18 cellular contexts compared by ENCODE assay signal in genomic region chr3:156761713-156762575, GRCh38.
DNase-seq lines count a peak whose midpoint lies in the region; FAIRE-seq and TF ChIP-seq lines count a peak whose summit lies in the region.
"Had no signal": no experiment of that assay in that cellular context is flagged by ENCODE, and none has a peak within 500 bp of the region (broad histone marks: within the 10 kb centered on the region; RNA-seq: fewer than 3 reads in every experiment).

No MANE protein-coding gene starts in this region.

- no peak overlapping the region for H3K4me3 ChIP-seq in AG09309 (ENCODE audit: control insufficient read depth, low read depth, low read length)
- no peak overlapping the region for H3K4me3 ChIP-seq in OCI-LY1 (ENCODE audit: low read depth, low read length, poor library complexity, severe bottlenecking)
- peak overlapping the region in 1 of 2 donors; percentile 8 for H3K4me3 ChIP-seq in cardiac fibroblast (replicated peaks in 1 of 2; ENCODE audit: low read depth in 2 of 2, low read length in 2 of 2)
- H3K4me3 ChIP-seq in muscle layer of duodenum (ENCODE audit: low read depth in 1 of 2, low read length in 2 of 2), result no peak overlapping the region
- H3K4me3 ChIP-seq: adrenal gland, spleen had no signal

- no peaks in the 10 kb centered on the region; the same call in 1 of the 2 replicates for H3F3A ChIP-seq in OCI-LY1 (ENCODE audit: insufficient read depth, low read length)

- no peaks in the 10 kb centered on the region for H4K20me1 ChIP-seq in OCI-LY1 (ENCODE audit: insufficient read depth, low read length)

- no peak overlapping the region for H3K4me2 ChIP-seq in OCI-LY1 (ENCODE audit: low read length)

- H3K9ac ChIP-seq in OCI-LY1 (ENCODE audit: low read length), result no peak overlapping the region

- H3K79me2 ChIP-seq in OCI-LY1 (ENCODE audit: insufficient read depth, low read length), result no peaks in the 10 kb centered on the region

- H3K36me3 ChIP-seq in OCI-LY1 (ENCODE audit: insufficient read depth, low read length) (no peaks in the 10 kb centered on the region), muscle layer of duodenum (ENCODE audit: control insufficient read depth in 1 of 2, insufficient read depth in 2 of 2, low read length in 2 of 2) (no peaks in the 10 kb centered on the region)
- H3K36me3 ChIP-seq: adrenal gland, spleen had no signal

- no peaks in the 10 kb centered on the region; the same call in 1 of the 2 replicates for H3K9me3 ChIP-seq in OCI-LY1 (ENCODE audit: low read length)
- H3K9me3 ChIP-seq in muscle layer of duodenum (ENCODE audit: control insufficient read depth in 1 of 2, low read length in 2 of 2), result peaks cover 0 to under 1% of the 10 kb centered on the region in 2 donors
- H3K9me3 ChIP-seq: adrenal gland, spleen had no signal

- H3K27ac ChIP-seq in OCI-LY1 (ENCODE audit: low read depth, low read length, poor library complexity, severe bottlenecking), result no peak overlapping the region
- peak overlapping the region; percentile 18 for H3K27ac ChIP-seq in muscle layer of duodenum (ENCODE audit: low read length)
- H3K27ac ChIP-seq: adrenal gland, spleen, VCaP had no signal

- no peaks in the 10 kb centered on the region for H3K27me3 ChIP-seq in OCI-LY1 (ENCODE audit: insufficient read depth, low read length)
- H3K27me3 ChIP-seq in muscle layer of duodenum (ENCODE audit: low read depth, low read length), result no peaks in the 10 kb centered on the region
- H3K27me3 ChIP-seq: adrenal gland, spleen had no signal

- H3K4me1 ChIP-seq in OCI-LY1 (ENCODE audit: insufficient read depth, low read length, severe bottlenecking), result peaks cover 25% of the 10 kb centered on the region
- H3K4me1 ChIP-seq in muscle layer of duodenum (ENCODE audit: control insufficient read depth in 1 of 2, insufficient read depth in 2 of 2, low read length in 2 of 2), result peaks cover 4 to 10% of the 10 kb centered on the region in 2 donors
- H3K4me1 ChIP-seq: adrenal gland, spleen had no signal

- no peak overlapping the region for H2AFZ ChIP-seq in OCI-LY1 (ENCODE audit: low read length)

- no peak for DNase-seq in AG09309 (ENCODE audit: low read depth)
- DNase-seq in cardiac fibroblast (ENCODE audit: low read depth in 2 of 2), result peak; percentile 15 to 36
- DNase-seq in frontal cortex (ENCODE audit: low spot score in 2 of 2), result no peak
- DNase-seq in activated CD8-positive, alpha-beta memory T cell treated with anti-CD3 and anti-CD28 coated beads, Interleukin-2, amount 50 U/mL, for 48 hours, result no peak
- DNase-seq in NCI-H2227 treated with DMSO at 0.1 percent for 48 hours (lab: John Stamatoyannopoulos, UW), result no peak
- no peak for DNase-seq in 8988T
- DNase-seq: activated CD4-positive, alpha-beta memory T cell treated with anti-CD3 and anti-CD28 coated beads for 36 hours; adrenal gland; GF-D8; head of caudate nucleus; kidney; midbrain; spleen; stimulated activated naive CD8-positive, alpha-beta T cell treated with anti-CD3 and anti-CD28 coated beads, Interleukin-15, Interleukin-2, amounts not matched to agents 100 U/mL and 50 U/mL, for 24 hours had no signal

- FAIRE-seq in frontal cortex (lab: Jason Lieb, UNC), result no peak
- FAIRE-seq: kidney, urothelium cell line had no signal

- no peaks in the 10 kb centered on the region for H3K9me2 ChIP-seq in OCI-LY1 (ENCODE audit: low read depth, low read length)

- TF ChIP-seq CTCF in AG09309 (IDR thresholded peaks at IDR 0.05; ENCODE audit: control insufficient read depth, insufficient read depth, low read depth, low read length, missing control alignments), result peak; percentile 37
- peak; percentile 35; the same call in 1 of the 2 replicates for TF ChIP-seq CTCF in OCI-LY1 (IDR thresholded peaks at IDR 0.05; ENCODE audit: low read length)
- no peak for TF ChIP-seq CTCF in cardiac fibroblast (IDR thresholded peaks at IDR 0.05; ENCODE audit: low read depth, low read length)

Comparison
In these comparisons a context has a peak if more than half of its experiments do, and no peak if none do; other contexts are left out.
1. DNase-seq: peak in cardiac fibroblast (2 of 2); none in AG09309 (single experiment), frontal cortex (0 of 2), activated CD8-positive, alpha-beta memory T cell treated with anti-CD3 and anti-CD28 coated beads, Interleukin-2, amount 50 U/mL, for 48 hours (single experiment), NCI-H2227 treated with DMSO at 0.1 percent for 48 hours (single experiment) and 8988T (single experiment).